ENCODE assay signal across 10 cellular contexts in the genomic region with DNA sequence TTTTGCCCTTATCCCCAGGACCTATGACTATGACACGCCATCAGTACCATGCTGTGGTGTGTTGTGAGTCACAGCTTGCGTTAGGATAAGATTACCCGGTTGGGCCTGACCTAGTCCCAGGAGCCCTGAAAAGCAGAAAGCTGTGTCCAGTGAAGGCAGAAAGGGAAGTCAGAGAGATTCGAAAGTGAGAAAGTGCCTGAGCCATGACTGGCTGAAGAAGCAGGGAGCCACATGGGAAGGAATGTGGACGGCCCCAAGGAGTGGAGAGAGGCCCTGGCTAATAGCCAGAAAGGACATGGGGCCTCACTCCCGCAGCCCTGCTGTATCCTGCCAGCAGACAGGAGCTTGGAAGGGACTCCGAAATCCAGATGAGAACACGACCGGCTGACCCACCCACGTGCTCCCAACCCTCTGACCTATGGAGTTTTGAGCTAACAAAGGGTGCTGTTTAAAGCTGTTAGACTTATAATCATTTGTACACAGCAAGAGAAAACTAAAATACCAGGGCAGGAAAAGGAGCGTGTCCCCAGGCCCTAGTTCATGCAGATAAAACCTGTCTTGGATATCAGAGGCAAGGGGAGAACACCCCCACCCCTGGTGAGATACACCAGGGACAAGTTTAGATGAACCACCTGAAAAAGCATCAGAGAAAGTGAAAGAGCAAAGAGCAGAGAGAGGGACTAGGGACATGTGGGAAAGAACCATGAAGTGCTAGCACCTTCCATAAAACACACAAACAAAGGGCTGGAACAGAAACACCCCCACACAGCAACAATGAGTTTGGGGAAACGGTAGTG.
A peak's percentile ranks its signal among the peaks of the same experiment; 100 is the strongest.
DNase-seq lines count a peak whose midpoint lies in the region; ATAC-seq and TF ChIP-seq lines count a peak whose summit lies in the region.
"Had no signal": no experiment of that assay in that cellular context is flagged by ENCODE, and none has a peak within 500 bp of the region (broad histone marks: within the 10 kb centered on the region; RNA-seq: fewer than 3 reads in every experiment).

No MANE protein-coding gene starts in this region.

- no peaks in the 10 kb centered on the region for H3K9me3 ChIP-seq in osteoblast (ENCODE audit: low read depth, low read length)
- H3K9me3 ChIP-seq: neutrophil, Peyer's patch had no signal

- no peaks in the 10 kb centered on the region for H3K27me3 Mint-ChIP-seq in activated CD8-positive, alpha-beta T cell treated with anti-CD3 and anti-CD28 coated beads, Interleukin-2, amount 10 ng/mL, durations not matched to agents 7 days and 5 days (ENCODE audit: low read depth)

- H3K27ac ChIP-seq in osteoblast (ENCODE audit: low read depth, low read length), result peak overlapping the region; percentile 85

- H3K4me3 Mint-ChIP-seq in activated CD8-positive, alpha-beta T cell treated with anti-CD3 and anti-CD28 coated beads, Interleukin-2, amount 10 ng/mL, durations not matched to agents 7 days and 5 days, result no peak overlapping the region

- peaks cover 4% of the 10 kb centered on the region for H3K36me3 Mint-ChIP-seq in activated CD8-positive, alpha-beta T cell treated with anti-CD3 and anti-CD28 coated beads, Interleukin-2, amount 10 ng/mL, durations not matched to agents 7 days and 5 days (ENCODE audit: low read depth)

- H3K36me3 ChIP-seq in osteoblast (ENCODE audit: insufficient read depth, low read length), result no peaks in the 10 kb centered on the region
- H3K36me3 ChIP-seq: neutrophil, Peyer's patch had no signal

- no peaks in the 10 kb centered on the region for H3K9me3 Mint-ChIP-seq in activated CD8-positive, alpha-beta T cell treated with anti-CD3 and anti-CD28 coated beads, Interleukin-2, amount 10 ng/mL, durations not matched to agents 7 days and 5 days (ENCODE audit: insufficient read depth)

- peak overlapping the region; percentile 73 for H3K4me2 ChIP-seq in osteoblast (ENCODE audit: insufficient read depth, low read length)

- TF ChIP-seq CTCF in osteoblast (IDR thresholded peaks at IDR 0.05; ENCODE audit: extremely low read depth, low read depth, low read length), result no peak

- peaks cover 19% of the 10 kb centered on the region for H3K4me1 ChIP-seq in osteoblast (ENCODE audit: insufficient read depth, low read length)

- POLR2A ChIA-PET in activated CD8-positive, alpha-beta T cell treated with anti-CD3 and anti-CD28 coated beads, Interleukin-2, amount 10 ng/mL, durations not matched to agents 7 days and 5 days (lab: Charles Lee), result no interaction called here

- ATAC-seq in GM21360 (IDR thresholded peaks at IDR 0.05; ENCODE audit: unreplicated experiment) (peak; percentile 85), HG02973 (IDR thresholded peaks at IDR 0.05; ENCODE audit: unreplicated experiment) (no peak)
- ATAC-seq in activated CD8-positive, alpha-beta T cell treated with anti-CD3 and anti-CD28 coated beads, Interleukin-2, amount 10 ng/mL, durations not matched to agents 7 days and 5 days, result no peak

- H3K79me2 ChIP-seq in osteoblast (ENCODE audit: insufficient read depth, low read length), result no peaks in the 10 kb centered on the region

- H3K27me3 ChIP-seq in osteoblast (ENCODE audit: insufficient read depth, low read length), result no peaks in the 10 kb centered on the region
- H3K27me3 ChIP-seq: neutrophil, Peyer's patch had no signal

- H4K20me1 ChIP-seq in osteoblast (ENCODE audit: insufficient read depth, low read length), result peaks cover 9% of the 10 kb centered on the region

- CTCF ChIA-PET in activated CD8-positive, alpha-beta T cell treated with anti-CD3 and anti-CD28 coated beads, Interleukin-2, amount 10 ng/mL, durations not matched to agents 7 days and 5 days (lab: Charles Lee), result interaction anchor here (2.1 kb wide), 1 partner anchor 9 kb away, joined by 6 read pairs; no protein-coding TSS in a partner anchor

- peak; percentile 87 for DNase-seq in RPMI7951 (ENCODE audit: low read depth)
- peak; percentile 64 for DNase-seq in fibroblast of the conjunctiva (ENCODE audit: low read depth)
- DNase-seq in osteoblast (ENCODE audit: insufficient read length, low spot score, missing footprints), result peak; percentile 95
- no peak for DNase-seq in stimulated activated naive CD4-positive, alpha-beta T cell (lab: John Stamatoyannopoulos, UW)
- DNase-seq in activated CD8-positive, alpha-beta T cell treated with anti-CD3 and anti-CD28 coated beads, Interleukin-2, amount 10 ng/mL, durations not matched to agents 7 days and 5 days, result no peak
- no peak for DNase-seq in NCI-H1436 treated with DMSO at 0.1 percent for 48 hours (lab: John Stamatoyannopoulos, UW)

- no peak overlapping the region for H3K27ac Mint-ChIP-seq in activated CD8-positive, alpha-beta T cell treated with anti-CD3 and anti-CD28 coated beads, Interleukin-2, amount 10 ng/mL, durations not matched to agents 7 days and 5 days

- peak overlapping the region; percentile 38 for H3K4me3 ChIP-seq in osteoblast (ENCODE audit: insufficient read depth, low read length)
- H3K4me3 ChIP-seq: Peyer's patch had no signal

- peaks cover 15% of the 10 kb centered on the region for H3K4me1 Mint-ChIP-seq in activated CD8-positive, alpha-beta T cell treated with anti-CD3 and anti-CD28 coated beads, Interleukin-2, amount 10 ng/mL, durations not matched to agents 7 days and 5 days (ENCODE audit: low read depth)

- peak overlapping the region; percentile 55 for H2AFZ ChIP-seq in osteoblast (ENCODE audit: low read length)

Comparison
In these comparisons a context has a peak if more than half of its experiments do, and no peak if none do; other contexts are left out.
1. DNase-seq: peak in RPMI7951 (single experiment), fibroblast of the conjunctiva (single experiment) and osteoblast (single experiment); none in stimulated activated naive CD4-positive, alpha-beta T cell (0 of 6), activated CD8-positive, alpha-beta T cell treated with anti-CD3 and anti-CD28 coated beads, Interleukin-2, amount 10 ng/mL, durations not matched to agents 7 days and 5 days (single experiment) and NCI-H1436 treated with DMSO at 0.1 percent for 48 hours (single experiment).